In genomic region chr19:4371898-4372629, GRCh38 we compare ENCODE assay signal across 15 cellular contexts. TPM values are rescaled to one million over a fixed set of nuclear protein-coding genes. Genes with fewer than 3 reads are reported as not detected.
DNase-seq lines count a peak whose midpoint lies in the region; ATAC-seq and TF ChIP-seq lines count a peak whose summit lies in the region.
"Had no signal": no experiment of that assay in that cellular context is flagged by ENCODE, and none has a peak within 500 bp of the region (broad histone marks: within the 10 kb centered on the region; RNA-seq: fewer than 3 reads in every experiment).

No MANE protein-coding gene starts in this region.

- no TSS peak for BruUV-seq in Panc1 (replicated peaks; lab: Mats Ljungman, UMichigan)

- no peak overlapping the region for H3K4me3 Mint-ChIP-seq in CD4-positive, alpha-beta T cell
- H3K4me3 Mint-ChIP-seq: activated CD4-positive, alpha-beta T cell treated with anti-CD3 and anti-CD28 coated beads for 36 hours had no signal

- peaks cover 44% of the 10 kb centered on the region for H3K4me1 Mint-ChIP-seq in CD4-positive, alpha-beta T cell (ENCODE audit: low read depth)

- CTCF ChIA-PET in CD4-positive, alpha-beta T cell (lab: Charles Lee): no interaction called here
- CTCF ChIA-PET in Panc1 (lab: Charles Lee): no interaction called here

- H3K27ac ChIP-seq in CD4-positive, alpha-beta T cell (ENCODE audit: low read depth, low read length): no peak overlapping the region
- H3K27ac ChIP-seq in Panc1 (ENCODE audit: low read length): peak overlapping the region; percentile 92
- H3K27ac ChIP-seq in gastrocnemius medialis: peak overlapping the region; percentile 83 to 95 (median 92)

- H3K4me1 ChIP-seq in Panc1 (ENCODE audit: control insufficient read depth, insufficient read depth, low read length) (peaks cover 88% of the 10 kb centered on the region), gastrocnemius medialis (peaks cover 96 to 100% of the 10 kb centered on the region in 2 donors)

- H3K4me3 ChIP-seq in Panc1 (ENCODE audit: low read depth in 2 of 2, low read length in 2 of 2): no peak overlapping the region
- H3K4me3 ChIP-seq in gastrocnemius medialis: no peak overlapping the region

- intact Hi-C loops in CD4-positive, alpha-beta T cell (cut with DNase I, micrococcal nuclease): no loop called here
- intact Hi-C loops in Panc1 (cut with micrococcal nuclease; ENCODE audit: unreplicated experiment) (no loop called here), gastrocnemius medialis (cut with DNase I; ENCODE audit: low total_unique reads) (loop anchor here (2.0 kb wide), 1 partner anchor 29 kb away; the partner anchor contains the start of gene MPND)

- no peak for ATAC-seq in CD4-positive, alpha-beta T cell (ENCODE audit: poor library complexity)
- ATAC-seq in Panc1: no peak
- no peak for ATAC-seq in gastrocnemius medialis
- ATAC-seq in HG02840 (IDR thresholded peaks at IDR 0.05; ENCODE audit: low FRiP score, unreplicated experiment): no peak
- ATAC-seq in stimulated activated naive CD8-positive, alpha-beta T cell treated with anti-CD3 and anti-CD28 coated beads, Interleukin-15, Interleukin-2, amounts not matched to agents 100 U/mL and 50 U/mL, for 24 hours: no peak
- ATAC-seq: activated CD4-positive, alpha-beta T cell treated with anti-CD3 and anti-CD28 coated beads for 36 hours had no signal

- POLR2A ChIA-PET in CD4-positive, alpha-beta T cell (lab: Charles Lee): no interaction called here
- POLR2A ChIA-PET in Panc1 (lab: Charles Lee): no interaction called here

- no peaks in the 10 kb centered on the region for H3K27me3 ChIP-seq in CD4-positive, alpha-beta T cell (ENCODE audit: control insufficient read depth, insufficient read depth, low read length)
- no peaks in the 10 kb centered on the region for H3K27me3 ChIP-seq in Panc1 (ENCODE audit: control insufficient read depth, insufficient read depth, low read length)
- H3K27me3 ChIP-seq in gastrocnemius medialis: no peaks in the 10 kb centered on the region

- H3K9me3 ChIP-seq in CD4-positive, alpha-beta T cell (ENCODE audit: control insufficient read depth, low read length): no peaks in the 10 kb centered on the region
- no peaks in the 10 kb centered on the region for H3K9me3 ChIP-seq in Panc1 (ENCODE audit: control insufficient read depth, insufficient read depth, low read depth, low read length)
- no peaks in the 10 kb centered on the region for H3K9me3 ChIP-seq in gastrocnemius medialis

- DNase-seq in CD4-positive, alpha-beta T cell: no peak
- DNase-seq in Panc1 (ENCODE audit: low read depth, low spot score) (no peak), erythroblast (lab: John Stamatoyannopoulos, UW) (peak; percentile 82 to 87), gastrocnemius medialis (no peak), NCI-H1436 (lab: John Stamatoyannopoulos, UW) (no peak)
- no peak for DNase-seq in stimulated activated CD4-positive, alpha-beta T cell treated with anti-CD3 and anti-CD28 coated beads, Interleukin-12 subunit alpha, Interleukin-12 subunit beta, amount 100 ng/mL, for 4 hours
- no peak for DNase-seq in stimulated activated naive CD8-positive, alpha-beta T cell treated with anti-CD3 and anti-CD28 coated beads, Interleukin-15, Interleukin-2, amounts not matched to agents 100 U/mL and 50 U/mL, for 24 hours
- DNase-seq: activated CD4-positive, alpha-beta T cell treated with anti-CD3 and anti-CD28 coated beads for 36 hours; activated gamma-delta T cell; foreskin fibroblast; islet precursor cell; naive B cell; NCI-H2081 had no signal

- H3K36me3 ChIP-seq in Panc1 (ENCODE audit: control insufficient read depth, insufficient read depth, low read length): no peaks in the 10 kb centered on the region
- H3K36me3 ChIP-seq in gastrocnemius medialis: no peaks in the 10 kb centered on the region

- TF ChIP-seq POLR2A in erythroblast (IDR thresholded peaks at IDR 0.05; ENCODE audit: low read length): no peak
- TF ChIP-seq POLR2A in gastrocnemius medialis (IDR thresholded peaks at IDR 0.05): no peak

- H3K9me3 Mint-ChIP-seq in CD4-positive, alpha-beta T cell: no peaks in the 10 kb centered on the region
- H3K9me3 Mint-ChIP-seq: CD14-positive monocyte, naive B cell had no signal

- TF ChIP-seq CTCF in CD4-positive, alpha-beta T cell (IDR thresholded peaks at IDR 0.05): no peak
- TF ChIP-seq CTCF in Panc1 (IDR thresholded peaks at IDR 0.05): no peak
- TF ChIP-seq CTCF in gastrocnemius medialis (IDR thresholded peaks at IDR 0.05 in 4 of 5, conservative IDR thresholded peaks at IDR 0.05 in 1 of 5): no peak

- in situ Hi-C loops in Panc1 (cut with HindIII; ENCODE audit: low pct_unique_long_range_greater_than_20kb, low sequenced_read_pairs) (no loop called here), gastrocnemius medialis (cut with MboI; ENCODE audit: low sequenced_read_pairs in 4 of 4) (no loop called here)

- H3K36me3 Mint-ChIP-seq in CD4-positive, alpha-beta T cell (ENCODE audit: low read depth): peaks cover 7% of the 10 kb centered on the region
- H3K36me3 Mint-ChIP-seq: naive B cell had no signal

- peak overlapping the region; percentile 20 for H3K27ac Mint-ChIP-seq in CD4-positive, alpha-beta T cell

- H3K27me3 Mint-ChIP-seq in CD4-positive, alpha-beta T cell: no peaks in the 10 kb centered on the region
- H3K27me3 Mint-ChIP-seq: activated CD4-positive, alpha-beta T cell treated with anti-CD3 and anti-CD28 coated beads for 36 hours; naive B cell had no signal

RNA-seq across cellular contexts. Expression of gene SH3GL1, which starts 28.3 kb away (rescaled TPM):
- total RNA-seq in CD4-positive, alpha-beta T cell: 10 to 100 TPM; 39.3 to 40.9 TPM
- total RNA-seq in Panc1 (2021; ENCODE audit: unreplicated experiment): 57.1 TPM
- polyA plus RNA-seq in Panc1 (2012; ENCODE audit: insufficient read length): 72.4 TPM
- total RNA-seq in gastrocnemius medialis: 10 to 100 TPM; 11.6 to 19.4 (median 15.8) TPM

RNA-seq across cellular contexts. Expression of gene MPND, which starts 28.7 kb away (rescaled TPM):
- total RNA-seq in CD4-positive, alpha-beta T cell: 10 to 100 TPM; 10.3 to 11.0 TPM
- total RNA-seq in Panc1 (2021; ENCODE audit: unreplicated experiment) (22.9 TPM), gastrocnemius medialis (1 to 10 TPM; 2.7 to 3.1 (median 3.0) TPM)
- 44.9 TPM for polyA plus RNA-seq in Panc1 (2012; ENCODE audit: insufficient read length)

RNA-seq across cellular contexts. Expression of gene CHAF1A, which starts 30.4 kb away (rescaled TPM):
- 10 to 100 TPM; 27.5 to 27.8 TPM for total RNA-seq in CD4-positive, alpha-beta T cell
- total RNA-seq in Panc1 (2021; ENCODE audit: unreplicated experiment) (45.4 TPM), gastrocnemius medialis (10 to 100 TPM in 2 of 4 donors, 1 to 10 TPM in 2; 7.3 to 15.8 (median 9.7) TPM)
- 23.8 TPM for polyA plus RNA-seq in Panc1 (2012; ENCODE audit: insufficient read length)

RNA-seq across cellular contexts. Expression of gene STAP2, which starts 33.4 kb away (rescaled TPM):
- 1 to 10 TPM; 1.7 to 1.8 TPM for total RNA-seq in CD4-positive, alpha-beta T cell
- total RNA-seq in Panc1 (2021; ENCODE audit: unreplicated experiment): 10.0 TPM
- 21.6 TPM for polyA plus RNA-seq in Panc1 (2012; ENCODE audit: insufficient read length)
- 1 to 10 TPM in 2 of 4 donors, under 1 TPM in 1, not detected in 1; 0.94 to 2.1 (median 1.3) TPM for total RNA-seq in gastrocnemius medialis

Comparison
In these comparisons a context has a peak if more than half of its experiments do, and no peak if none do; other contexts are left out.
1. DNase-seq: peak in erythroblast (2 of 2); none in CD4-positive, alpha-beta T cell (0 of 10), Panc1 (single experiment), gastrocnemius medialis (0 of 2), stimulated activated CD4-positive, alpha-beta T cell treated with anti-CD3 and anti-CD28 coated beads, Interleukin-12 subunit alpha, Interleukin-12 subunit beta, amount 100 ng/mL, for 4 hours (single experiment), NCI-H1436 (single experiment) and stimulated activated naive CD8-positive, alpha-beta T cell treated with anti-CD3 and anti-CD28 coated beads, Interleukin-15, Interleukin-2, amounts not matched to agents 100 U/mL and 50 U/mL, for 24 hours (single experiment).